Comparison of ENCODE assay signal across 13 cellular contexts in the genomic region with DNA sequence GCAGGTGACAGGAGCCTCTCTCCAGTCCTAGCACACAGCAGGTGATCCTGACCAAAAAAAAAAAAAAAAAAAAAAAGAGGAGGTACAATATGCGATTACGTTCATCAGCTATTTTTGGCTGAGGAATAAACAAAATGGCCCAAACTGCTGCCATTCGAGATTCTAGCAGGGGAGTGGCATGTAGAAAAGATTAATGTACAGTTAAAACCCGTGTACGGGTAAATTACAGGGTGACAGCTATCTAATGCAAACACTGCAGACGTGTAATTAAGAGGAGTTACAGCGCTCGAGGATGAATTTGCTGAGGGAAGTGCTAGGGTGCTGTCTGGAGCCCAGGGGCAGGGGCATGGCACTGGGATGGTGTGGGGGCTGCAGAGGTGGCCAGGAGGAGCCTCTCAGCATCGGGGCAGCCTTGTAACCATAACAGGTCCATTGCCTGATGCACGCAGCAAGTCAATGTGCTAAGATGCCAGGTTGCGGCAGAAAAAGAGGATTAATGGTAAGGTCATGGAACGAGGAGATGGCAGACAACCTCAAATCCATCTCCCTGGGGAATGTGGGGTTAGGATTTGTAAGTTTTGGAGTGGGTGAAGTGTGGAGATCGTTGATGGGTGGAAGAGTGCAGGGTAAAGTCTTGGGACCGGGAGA.
DNase-seq lines count a peak whose midpoint lies in the region; ATAC-seq and TF ChIP-seq lines count a peak whose summit lies in the region.
"Had no signal": no experiment of that assay in that cellular context is flagged by ENCODE, and none has a peak within 500 bp of the region (broad histone marks: within the 10 kb centered on the region; RNA-seq: fewer than 3 reads in every experiment).

No MANE protein-coding gene starts in this region.

- H3K9me3 ChIP-seq in MM.1S (replicated peaks; ENCODE audit: insufficient read depth, low read length) (no peaks in the 10 kb centered on the region), iPS-18a (ENCODE audit: control insufficient read depth, low read depth, low read length) (no peaks in the 10 kb centered on the region)
- H3K9me3 ChIP-seq: Caco-2, SK-N-SH had no signal

- no peak for ATAC-seq in GM18873 (IDR thresholded peaks at IDR 0.05; ENCODE audit: low FRiP score, unreplicated experiment)

- H3K27ac ChIP-seq in MM.1S (ENCODE audit: low read length) (peak overlapping the region; percentile 44; the same call in 1 of the 2 replicates), iPS-18a (ENCODE audit: low read length) (no peak overlapping the region)
- H3K27ac ChIP-seq: PC-9 had no signal

- H2AFZ ChIP-seq in MM.1S (ENCODE audit: low read length), result 0 out of 2 replicates have a peak overlapping the region, but pooled peaks have one; percentile 48
- H2AFZ ChIP-seq: PC-9 had no signal

- no peak overlapping the region for H3K9ac ChIP-seq in MM.1S (ENCODE audit: low read length)
- no peak overlapping the region for H3K9ac ChIP-seq in iPS-18a (ENCODE audit: low read length)
- H3K9ac ChIP-seq: SK-N-SH had no signal

- TF ChIP-seq CTCF in MM.1S (IDR thresholded peaks at IDR 0.05; ENCODE audit: low read length), result no peak

- no peaks in the 10 kb centered on the region for H3F3A ChIP-seq in MM.1S (ENCODE audit: insufficient read depth, low read length)

- H3K27me3 ChIP-seq in MM.1S (replicated peaks; ENCODE audit: insufficient read depth, low read length), result no peaks in the 10 kb centered on the region; the same call in 1 of the 2 replicates
- H3K27me3 ChIP-seq in iPS-18a (ENCODE audit: control insufficient read depth, insufficient read depth, low read length), result no peaks in the 10 kb centered on the region

- no peak overlapping the region for H3K4me3 ChIP-seq in MM.1S (ENCODE audit: low read length)
- H3K4me3 ChIP-seq in iPS-18a (ENCODE audit: low read length), result peak overlapping the region; percentile 11
- H3K4me3 ChIP-seq: PC-9 had no signal

- H3K9me2 ChIP-seq in MM.1S (replicated peaks; ENCODE audit: insufficient read depth, low read length), result no peaks in the 10 kb centered on the region
- H3K9me2 ChIP-seq: SK-N-SH had no signal

- H3K36me3 ChIP-seq in MM.1S (replicated peaks; ENCODE audit: insufficient read depth, low read length) (no peaks in the 10 kb centered on the region), iPS-18a (ENCODE audit: control insufficient read depth, low read depth, low read length) (no peaks in the 10 kb centered on the region)

- H3K4me1 ChIP-seq in MM.1S (ENCODE audit: low read length) (peaks cover 16% of the 10 kb centered on the region), iPS-18a (ENCODE audit: control insufficient read depth, low read depth, low read length) (peaks cover 32% of the 10 kb centered on the region)
- H3K4me1 ChIP-seq: Caco-2 had no signal

- H3K79me2 ChIP-seq in MM.1S (ENCODE audit: low read length), result peaks cover 4% of the 10 kb centered on the region; the same call in 1 of the 2 replicates

- DNase-seq in DMS79 (lab: John Stamatoyannopoulos, UW) (peak; percentile 8), MM.1S (peak; percentile 60), NCI-H345 treated with DMSO at 0.1 percent for 48 hours (lab: John Stamatoyannopoulos, UW; ENCODE audit: unreplicated experiment) (peak; percentile 45), NCI-H446 treated with DMSO at 0.1 percent for 48 hours (lab: John Stamatoyannopoulos, UW) (no peak), HuH-7 (ENCODE audit: low spot score) (no peak), medulla oblongata (ENCODE audit: extremely low spot score) (no peak)
- DNase-seq: activated naive CD4-positive, alpha-beta T cell treated with anti-CD3 and anti-CD28 coated beads, Interleukin-2, amount 10 ng/mL, durations not matched to agents 7 days and 5 days; Caco-2; dermis blood vessel endothelial cell; PC-9; SK-N-SH had no signal

- peak overlapping the region; percentile 31; the same call in 1 of the 2 replicates for H3K4me2 ChIP-seq in MM.1S (ENCODE audit: low read depth, low read length)
- H3K4me2 ChIP-seq: PC-9, SK-N-SH had no signal

- no peaks in the 10 kb centered on the region for H4K20me1 ChIP-seq in MM.1S (ENCODE audit: insufficient read depth, low read length)

Comparison
In these comparisons a context has a peak if more than half of its experiments do, and no peak if none do; other contexts are left out.
1. DNase-seq: peak in DMS79 (single experiment), MM.1S (single experiment) and NCI-H345 treated with DMSO at 0.1 percent for 48 hours (single experiment); none in NCI-H446 treated with DMSO at 0.1 percent for 48 hours (single experiment), HuH-7 (single experiment) and medulla oblongata (single experiment).